In genomic region chr20:59832406-59833156, GRCh38 we compare ENCODE assay signal across 15 cellular contexts.
A peak's percentile ranks its signal among the peaks of the same experiment; 100 is the strongest.
DNase-seq lines count a peak whose midpoint lies in the region; ATAC-seq and TF ChIP-seq lines count a peak whose summit lies in the region.
"Had no signal": no experiment of that assay in that cellular context is flagged by ENCODE, and none has a peak within 500 bp of the region (broad histone marks: within the 10 kb centered on the region; RNA-seq: fewer than 3 reads in every experiment).

No MANE protein-coding gene starts in this region.

- peaks cover 8% of the 10 kb centered on the region for H3F3A ChIP-seq in SK-N-SH (replicated peaks; ENCODE audit: insufficient read depth)

- no peak overlapping the region for H3K4me3 ChIP-seq in SK-N-SH (ENCODE audit: low read depth in 2 of 2, low read length in 1 of 2)

- no peak for TF ChIP-seq EP300 in SK-N-SH (IDR thresholded peaks at IDR 0.05; ENCODE audit: borderline replicate concordance in 1 of 2, low read depth in 1 of 2, low read length in 1 of 2)

- no peaks in the 10 kb centered on the region for H3K27me3 ChIP-seq in SK-N-SH (ENCODE audit: insufficient read depth)

- CTCF ChIA-PET in SK-N-SH (lab: Yijun Ruan, JAX) (interaction anchor here (0.9 to 1.5 kb wide), 2 partner anchors 18 to 49 kb away, joined by 5 to 6 read pairs; no protein-coding TSS in a partner anchor), HEK293T (lab: Yijun Ruan, JAX) (no interaction called here)

- ATAC-seq in SK-N-SH treated with all-trans-retinoic acid at 6 μM for 48 hours (no peak), GM21526 (IDR thresholded peaks at IDR 0.05; ENCODE audit: low FRiP score, unreplicated experiment) (no peak)
- ATAC-seq: Panc1 had no signal

- H3K9me3 ChIP-seq in SK-N-SH = no peaks in the 10 kb centered on the region
- H3K9me3 ChIP-seq: BE2C had no signal

- intact Hi-C loops in posterior vena cava (cut with DNase I) = no loop called here

- H3K27ac ChIP-seq in SK-N-SH (ENCODE audit: low read depth in 2 of 2, low read length in 1 of 2) (no peak overlapping the region), epithelial cell of prostate (peak overlapping the region; percentile 89)
- H3K27ac ChIP-seq: 22Rv1 had no signal

- no peaks in the 10 kb centered on the region for H3K79me2 ChIP-seq in SK-N-SH (ENCODE audit: insufficient read depth)

- no peaks in the 10 kb centered on the region for H3K36me3 ChIP-seq in SK-N-SH (replicated peaks in 1 of 2; ENCODE audit: control insufficient read depth in 1 of 2, insufficient read depth in 2 of 2, low read length in 1 of 2)
- H3K36me3 ChIP-seq: BE2C had no signal

- H3K4me1 ChIP-seq in SK-N-SH (ENCODE audit: control insufficient read depth in 1 of 2, insufficient read depth in 2 of 2, low read depth in 1 of 2, low read length in 1 of 2) = peaks cover 0 to 31% of the 10 kb centered on the region in 2 experiments; a peak in 1 of 4 replicates
- H3K4me1 ChIP-seq: BE2C had no signal

- H3K9ac ChIP-seq in SK-N-SH = no peak overlapping the region

- no peak for TF ChIP-seq RAD21 in SK-N-SH (IDR thresholded peaks at IDR 0.05; ENCODE audit: low read length)

- in situ Hi-C loops in GM13976 (cut with MboI; ENCODE audit: low sequenced_read_pairs, unreplicated experiment) = no loop called here

- WGBS in SK-N-SH (ENCODE audit: low lambda C conversion rate) = 36% methylated on average over 7 of the region's 10 CpGs

- no peak overlapping the region for H3K4me2 ChIP-seq in SK-N-SH

- TF ChIP-seq CTCF in SK-N-SH (IDR thresholded peaks at IDR 0.05) (no peak), GM13976 (IDR thresholded peaks at IDR 0.05; ENCODE audit: borderline replicate concordance, control extremely low read depth, extremely low read depth, insufficient read depth, missing control alignments) (no peak)

- DNase-seq in SK-N-SH = peak; percentile 7
- peak; percentile 12 for DNase-seq in GM13976 (ENCODE audit: low spot score)
- DNase-seq in epithelial cell of prostate (ENCODE audit: low read depth, low spot score) = no peak
- DNase-seq in posterior vena cava (ENCODE audit: low spot score) = peak; percentile 64
- DNase-seq in NCI-H128 (lab: John Stamatoyannopoulos, UW; ENCODE audit: unreplicated experiment) = no peak
- no peak for DNase-seq in HEK293T (ENCODE audit: extremely low spot score)
- DNase-seq: BE2C; CD8-positive, alpha-beta memory T cell; GF-D8; NCI-H1048; NCI-H510A treated with DMSO at 0.1 percent for 48 hours had no signal

- POLR2A ChIA-PET in SK-N-SH (lab: Yijun Ruan, JAX) (no interaction called here), HEK293T (lab: Yijun Ruan, JAX) (no interaction called here)

- no peaks in the 10 kb centered on the region for H4K20me1 ChIP-seq in SK-N-SH (ENCODE audit: insufficient read depth)

- H2AFZ ChIP-seq in SK-N-SH (ENCODE audit: low read depth) = no peak overlapping the region

- no peaks in the 10 kb centered on the region for H3K9me2 ChIP-seq in SK-N-SH

TF ChIP-seq in SK-N-SH, 30 proteins besides CTCF, POLR2A, EP300 and RAD21:
- no peak for TF ChIP-seq GATA2 (CRISPR knock-in tag; IDR thresholded peaks at IDR 0.05)
- TF ChIP-seq SIN3A (IDR thresholded peaks at IDR 0.05; ENCODE audit: borderline replicate concordance, low read depth, low read length) = no peak
- no peak for TF ChIP-seq TAF1 (IDR thresholded peaks at IDR 0.05; ENCODE audit: borderline replicate concordance, low read depth, low read length)
- no peak for TF ChIP-seq FOSL2 (IDR thresholded peaks at IDR 0.05; ENCODE audit: borderline replicate concordance, low read depth)
- no peak for TF ChIP-seq RCOR1 (IDR thresholded peaks at IDR 0.05; ENCODE audit: low read length)
- TF ChIP-seq JUND (IDR thresholded peaks at IDR 0.05) = no peak
- no peak for TF ChIP-seq USF1 (IDR thresholded peaks at IDR 0.05; ENCODE audit: borderline replicate concordance, low read depth)

TF ChIP-seq in SK-N-SH treated with all-trans-retinoic acid at 6 μM for 48 hours, 23 proteins besides CTCF, POLR2A, EP300 and RAD21 (continues in another document):
- TF ChIP-seq ISL1 (CRISPR knock-in tag; IDR thresholded peaks at IDR 0.05) (no peak), RARB (CRISPR knock-in tag; IDR thresholded peaks at IDR 0.05) (no peak), TSHZ2 (CRISPR knock-in tag; IDR thresholded peaks at IDR 0.05) (no peak), GLIS3 (CRISPR knock-in tag; IDR thresholded peaks at IDR 0.05) (no peak), ZFP3 (CRISPR knock-in tag; IDR thresholded peaks at IDR 0.05) (no peak), CREB5 (CRISPR knock-in tag; IDR thresholded peaks at IDR 0.05; ENCODE audit: low read depth) (no peak), TOX (CRISPR knock-in tag; IDR thresholded peaks at IDR 0.05; ENCODE audit: borderline replicate concordance) (no peak), ESRRG (CRISPR knock-in tag; IDR thresholded peaks at IDR 0.05) (no peak)

TF ChIP-seq in HEK293T, 16 proteins besides CTCF, POLR2A, EP300 and RAD21:
- no peak for TF ChIP-seq L3MBTL2 (conservative IDR thresholded peaks at IDR 0.05)
- no peak for TF ChIP-seq FOXK2 (IDR thresholded peaks at IDR 0.05)
- no peak for TF ChIP-seq FOXA1 (IDR thresholded peaks at IDR 0.05)
- no peak for TF ChIP-seq ARNT (IDR thresholded peaks at IDR 0.05)
- TF ChIP-seq SP1 (IDR thresholded peaks at IDR 0.05) = no peak
- no peak for TF ChIP-seq BHLHE40 (IDR thresholded peaks at IDR 0.05; ENCODE audit: borderline replicate concordance)
- TF ChIP-seq PKNOX1 (IDR thresholded peaks at IDR 0.05) = no peak

Comparison
In these comparisons a context has a peak if more than half of its experiments do, and no peak if none do; other contexts are left out.
1. DNase-seq: peak in SK-N-SH (single experiment), GM13976 (single experiment) and posterior vena cava (single experiment); none in epithelial cell of prostate (single experiment), NCI-H128 (single experiment) and HEK293T (single experiment).